Comparison of ENCODE assay signal across 15 cellular contexts in genomic region chr19:8212212-8212611, GRCh38. TPM values are rescaled to one million over a fixed set of nuclear protein-coding genes. Genes with fewer than 3 reads are reported as not detected.
A peak's percentile ranks its signal among the peaks of the same experiment; 100 is the strongest.
DNase-seq lines count a peak whose midpoint lies in the region; ATAC-seq and TF ChIP-seq lines count a peak whose summit lies in the region.
"Had no signal": no experiment of that assay in that cellular context is flagged by ENCODE, and none has a peak within 500 bp of the region (broad histone marks: within the 10 kb centered on the region; RNA-seq: fewer than 3 reads in every experiment).

No MANE protein-coding gene starts in this region.

- CTCF ChIA-PET in HEK293 (lab: Yijun Ruan, JAX) = interaction anchor here (0.8 kb wide), 1 partner anchor 40 kb away, joined by 4 read pairs; no protein-coding TSS in a partner anchor
- CTCF ChIA-PET in activated naive CD4-positive, alpha-beta T cell treated with anti-CD3 and anti-CD28 coated beads, Interleukin-2, amount 10 ng/mL, durations not matched to agents 7 days and 5 days (lab: Charles Lee) = interaction anchor here (0.9 kb wide), 1 partner anchor 32 kb away, joined by 4 read pairs; no protein-coding TSS in a partner anchor

- no peaks in the 10 kb centered on the region for H3K9me3 Mint-ChIP-seq in mesothelial cell of epicardium
- H3K9me3 Mint-ChIP-seq in activated naive CD4-positive, alpha-beta T cell treated with anti-CD3 and anti-CD28 coated beads, Interleukin-2, amount 10 ng/mL, durations not matched to agents 7 days and 5 days = no peaks in the 10 kb centered on the region

- 70 to 75% methylated on average over 6 of the region's 6 CpGs for WGBS in testis, 2 donors

- no peaks in the 10 kb centered on the region for H3K9me3 ChIP-seq in BLaER1 treated with 17β-estradiol and CSF1 and Interleukin-3, amounts not matched to agents 10 nM and 100 nM (replicated peaks in 1 of 11)
- H3K9me3 ChIP-seq in HEK293 (ENCODE audit: control insufficient read depth, insufficient read depth, low read depth, low read length) = no peaks in the 10 kb centered on the region
- no peaks in the 10 kb centered on the region for H3K9me3 ChIP-seq in testis
- H3K9me3 ChIP-seq: lower lobe of right lung, SJSA1 had no signal

- TF ChIP-seq CTCF in HEK293 (tag by site-specific recombination; IDR thresholded peaks at IDR 0.05) (no peak), mesothelial cell of epicardium (IDR thresholded peaks at IDR 0.05; ENCODE audit: unreplicated experiment) (no peak), testis (IDR thresholded peaks at IDR 0.05) (no peak)

- peaks cover 7 to 62% (median 40%) of the 10 kb centered on the region in 11 experiments; a peak in 13 of 22 replicates for H4K20me1 ChIP-seq in BLaER1 treated with 17β-estradiol and CSF1 and Interleukin-3, amounts not matched to agents 10 nM and 100 nM

- no peak for TF ChIP-seq POLR2A in testis (IDR thresholded peaks at IDR 0.05)

- no peaks in the 10 kb centered on the region for H3K27me3 Mint-ChIP-seq in mesothelial cell of epicardium (ENCODE audit: low read depth)
- H3K27me3 Mint-ChIP-seq in activated naive CD4-positive, alpha-beta T cell treated with anti-CD3 and anti-CD28 coated beads, Interleukin-2, amount 10 ng/mL, durations not matched to agents 7 days and 5 days = peaks cover 15% of the 10 kb centered on the region

- POLR2A ChIA-PET in HEK293 (lab: Yijun Ruan, JAX) = no interaction called here

- intact Hi-C loops in testis (cut with DNase I; ENCODE audit: low total_unique reads) = no loop called here

- H3K9ac ChIP-seq in BLaER1 treated with 17β-estradiol and CSF1 and Interleukin-3, amounts not matched to agents 10 nM and 100 nM = peak overlapping the region in 3 of 11 experiments; percentile 15 to 46 (median 20); a peak in 6 of 22 replicates

- H3K36me3 Mint-ChIP-seq in mesothelial cell of epicardium = peaks cover 21% of the 10 kb centered on the region
- H3K36me3 Mint-ChIP-seq in activated naive CD4-positive, alpha-beta T cell treated with anti-CD3 and anti-CD28 coated beads, Interleukin-2, amount 10 ng/mL, durations not matched to agents 7 days and 5 days = peaks cover 22% of the 10 kb centered on the region

- peaks cover 29% of the 10 kb centered on the region for H3K4me1 Mint-ChIP-seq in mesothelial cell of epicardium
- peaks cover 49% of the 10 kb centered on the region for H3K4me1 Mint-ChIP-seq in activated naive CD4-positive, alpha-beta T cell treated with anti-CD3 and anti-CD28 coated beads, Interleukin-2, amount 10 ng/mL, durations not matched to agents 7 days and 5 days

- H3K4me2 ChIP-seq in BLaER1 treated with 17β-estradiol and CSF1 and Interleukin-3, amounts not matched to agents 10 nM and 100 nM = peak overlapping the region; percentile 86 to 98 (median 92); a peak in 18 of 22 replicates

- DNase-seq in mesothelial cell of epicardium (ENCODE audit: low spot score in 2 of 2, unreplicated experiment in 2 of 2) (no peak), NCI-H1092 treated with DMSO at 0.1 percent for 48 hours (lab: John Stamatoyannopoulos, UW) (no peak), testis (no peak)
- DNase-seq in activated naive CD4-positive, alpha-beta T cell treated with anti-CD3 and anti-CD28 coated beads, Interleukin-2, amount 10 ng/mL, durations not matched to agents 7 days and 5 days = no peak
- DNase-seq: activated effector memory CD4-positive, alpha-beta T cell treated with anti-CD3 and anti-CD28 coated beads, Interleukin-2, amount 50 U/mL, for 16 hours; HCEC 1CT; lower lobe of right lung; NK-92 treated with Interleukin-12 subunit alpha and Interleukin-12 subunit beta, amount 100 ng/mL, for 24 hours; trophoblast cell had no signal

- H3K27me3 ChIP-seq in BLaER1 treated with 17β-estradiol and CSF1 and Interleukin-3, amounts not matched to agents 10 nM and 100 nM = no peaks in the 10 kb centered on the region
- no peaks in the 10 kb centered on the region for H3K27me3 ChIP-seq in testis

- H3K4me1 ChIP-seq in BLaER1 treated with 17β-estradiol and CSF1 and Interleukin-3, amounts not matched to agents 10 nM and 100 nM = peaks cover 49 to 84% (median 79%) of the 10 kb centered on the region in 10 experiments
- H3K4me1 ChIP-seq in HEK293 (ENCODE audit: control insufficient read depth, insufficient read depth, low read length) = peaks cover 3% of the 10 kb centered on the region; the same call in 1 of the 2 replicates
- H3K4me1 ChIP-seq in testis = peaks cover 13% of the 10 kb centered on the region
- H3K4me1 ChIP-seq: SJSA1 had no signal

- no peak for ATAC-seq in GM18502 (IDR thresholded peaks at IDR 0.05; ENCODE audit: poor library complexity, unreplicated experiment)
- ATAC-seq: lower lobe of right lung, sciatic nerve had no signal

- no peak overlapping the region for H3K27ac Mint-ChIP-seq in mesothelial cell of epicardium
- no peak overlapping the region for H3K27ac Mint-ChIP-seq in activated naive CD4-positive, alpha-beta T cell treated with anti-CD3 and anti-CD28 coated beads, Interleukin-2, amount 10 ng/mL, durations not matched to agents 7 days and 5 days

- H3K4me3 Mint-ChIP-seq in mesothelial cell of epicardium = peak overlapping the region; percentile 3
- no peak overlapping the region for H3K4me3 Mint-ChIP-seq in activated naive CD4-positive, alpha-beta T cell treated with anti-CD3 and anti-CD28 coated beads, Interleukin-2, amount 10 ng/mL, durations not matched to agents 7 days and 5 days

- H3K36me3 ChIP-seq in BLaER1 treated with 17β-estradiol and CSF1 and Interleukin-3, amounts not matched to agents 10 nM and 100 nM = peaks cover 0 to 6% (median 0%) of the 10 kb centered on the region in 11 experiments; a peak in 3 of 22 replicates
- H3K36me3 ChIP-seq in HEK293 (ENCODE audit: control insufficient read depth in 2 of 2, insufficient read depth in 1 of 2, low read length in 2 of 2) (peaks cover 0 to 6% of the 10 kb centered on the region in 2 experiments; a peak in 1 of 3 replicates), testis (ENCODE audit: low read depth, missing control alignments) (no peaks in the 10 kb centered on the region)
- H3K36me3 ChIP-seq: lower lobe of right lung, SJSA1 had no signal

- no peak overlapping the region for H3K4me3 ChIP-seq in BLaER1 treated with 17β-estradiol and CSF1 and Interleukin-3, amounts not matched to agents 10 nM and 100 nM
- H3K4me3 ChIP-seq in HEK293 (ENCODE audit: low read depth, low read length) (no peak overlapping the region), testis (no peak overlapping the region)
- H3K4me3 ChIP-seq: lower lobe of right lung, SJSA1 had no signal

- H3K27ac ChIP-seq in BLaER1 treated with 17β-estradiol and CSF1 and Interleukin-3, amounts not matched to agents 10 nM and 100 nM = peak overlapping the region in 2 of 11 experiments; percentile 12 to 38; a peak in 2 of 22 replicates
- no peak overlapping the region for H3K27ac ChIP-seq in HEK293 (ENCODE audit: extremely low read depth, low read depth, low read length)
- H3K27ac ChIP-seq in angular gyrus (ENCODE audit: low read depth, low read length) = peak overlapping the region; percentile 74
- no peak overlapping the region for H3K27ac ChIP-seq in testis
- H3K27ac ChIP-seq: lower lobe of right lung, SJSA1 had no signal

TF ChIP-seq in HEK293, 187 proteins besides CTCF, POLR2A, EP300 and RAD21:
- TF ChIP-seq REPIN1 (tag by site-specific recombination; IDR thresholded peaks at IDR 0.05; ENCODE audit: low read depth) (no peak), ZNF394 (tag by site-specific recombination; IDR thresholded peaks at IDR 0.05; ENCODE audit: borderline replicate concordance) (peak; percentile 89), KLF1 (tag by site-specific recombination; IDR thresholded peaks at IDR 0.05) (peak; percentile 72)

RNA-seq across cellular contexts. Expression of gene CERS4, which starts 3.0 kb away (rescaled TPM):
- total RNA-seq in mesothelial cell of epicardium = 60.1 to 72.7 TPM (median 67.0 TPM) in 3 replicates
- total RNA-seq in testis = 100 to 1,000 TPM in 1 of 2 donors, 10 to 100 TPM in 1; 68.6 to 105 TPM
- 35.2 TPM for polyA plus RNA-seq in testis (ENCODE audit: insufficient read depth, low read depth, low replicate concordance)
- total RNA-seq: SJSA1 had no signal
